ENCODE assay signal across 1 cellular context in the genomic region with DNA sequence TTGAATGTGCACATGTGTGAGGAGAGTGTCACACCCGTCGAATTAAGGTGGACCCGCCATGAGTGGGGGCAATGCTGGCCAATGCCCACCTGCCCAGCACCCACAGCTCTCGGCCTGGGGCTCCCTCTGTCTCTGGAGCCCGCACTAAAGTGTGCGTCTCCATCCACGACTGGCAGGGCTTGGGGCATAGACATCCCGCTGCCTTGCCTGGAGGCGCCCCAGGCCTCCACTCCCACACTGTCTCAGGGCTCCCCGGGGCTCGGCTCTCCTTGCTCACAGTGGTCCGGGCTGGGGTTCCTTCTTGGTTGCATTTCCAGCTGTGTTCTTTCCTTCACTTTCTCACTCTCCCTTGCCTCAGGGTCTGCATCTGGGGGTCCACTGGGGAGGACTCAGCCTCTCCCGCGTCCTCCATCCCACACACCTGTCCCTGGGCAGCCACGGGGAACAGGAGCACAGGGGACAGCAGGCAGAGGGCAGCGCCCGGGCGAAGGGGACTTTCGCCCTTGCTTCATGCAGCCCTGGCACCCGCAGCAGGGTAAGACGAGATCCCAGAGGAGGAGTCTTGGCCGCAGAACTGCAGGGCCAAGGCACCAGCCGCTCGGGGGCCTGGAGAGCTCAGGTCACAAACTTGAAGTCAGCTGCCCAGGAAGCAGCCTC.
TF ChIP-seq lines count a peak whose summit lies in the region.

No MANE protein-coding gene starts in this region.

TF ChIP-seq in IMR-90, 13 proteins besides CTCF, POLR2A, EP300 and RAD21:
- no peak for TF ChIP-seq BHLHE40 (IDR thresholded peaks at IDR 0.05; ENCODE audit: low read depth, low read length)
- TF ChIP-seq, protein P1, sequence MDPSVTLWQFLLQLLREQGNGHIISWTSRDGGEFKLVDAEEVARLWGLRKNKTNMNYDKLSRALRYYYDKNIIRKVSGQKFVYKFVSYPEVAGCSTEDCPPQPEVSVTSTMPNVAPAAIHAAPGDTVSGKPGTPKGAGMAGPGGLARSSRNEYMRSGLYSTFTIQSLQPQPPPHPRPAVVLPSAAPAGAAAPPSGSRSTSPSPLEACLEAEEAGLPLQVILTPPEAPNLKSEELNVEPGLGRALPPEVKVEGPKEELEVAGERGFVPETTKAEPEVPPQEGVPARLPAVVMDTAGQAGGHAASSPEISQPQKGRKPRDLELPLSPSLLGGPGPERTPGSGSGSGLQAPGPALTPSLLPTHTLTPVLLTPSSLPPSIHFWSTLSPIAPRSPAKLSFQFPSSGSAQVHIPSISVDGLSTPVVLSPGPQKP (IDR thresholded peaks at IDR 0.05; ENCODE audit: borderline replicate concordance, low read depth, low read length) = no peak
- no peak for TF ChIP-seq CEBPB (IDR thresholded peaks at IDR 0.05; ENCODE audit: low read depth, low read length)
- no peak for TF ChIP-seq FOS (IDR thresholded peaks at IDR 0.05; ENCODE audit: low read depth, low read length)
- TF ChIP-seq RFX5 (IDR thresholded peaks at IDR 0.05; ENCODE audit: low read depth, low read length) = no peak
- no peak for TF ChIP-seq SMC3 (IDR thresholded peaks at IDR 0.05; ENCODE audit: low read depth, low read length)
- TF ChIP-seq NFE2L2 (IDR thresholded peaks at IDR 0.05; ENCODE audit: low read depth, low read length) = no peak
- no peak for TF ChIP-seq USF2 (IDR thresholded peaks at IDR 0.05; ENCODE audit: low read depth, low read length)
TF ChIP-seq in IMR-90: peak in this region for 0.
